ENCODE assay signal across 8 cellular contexts in the genomic region with DNA sequence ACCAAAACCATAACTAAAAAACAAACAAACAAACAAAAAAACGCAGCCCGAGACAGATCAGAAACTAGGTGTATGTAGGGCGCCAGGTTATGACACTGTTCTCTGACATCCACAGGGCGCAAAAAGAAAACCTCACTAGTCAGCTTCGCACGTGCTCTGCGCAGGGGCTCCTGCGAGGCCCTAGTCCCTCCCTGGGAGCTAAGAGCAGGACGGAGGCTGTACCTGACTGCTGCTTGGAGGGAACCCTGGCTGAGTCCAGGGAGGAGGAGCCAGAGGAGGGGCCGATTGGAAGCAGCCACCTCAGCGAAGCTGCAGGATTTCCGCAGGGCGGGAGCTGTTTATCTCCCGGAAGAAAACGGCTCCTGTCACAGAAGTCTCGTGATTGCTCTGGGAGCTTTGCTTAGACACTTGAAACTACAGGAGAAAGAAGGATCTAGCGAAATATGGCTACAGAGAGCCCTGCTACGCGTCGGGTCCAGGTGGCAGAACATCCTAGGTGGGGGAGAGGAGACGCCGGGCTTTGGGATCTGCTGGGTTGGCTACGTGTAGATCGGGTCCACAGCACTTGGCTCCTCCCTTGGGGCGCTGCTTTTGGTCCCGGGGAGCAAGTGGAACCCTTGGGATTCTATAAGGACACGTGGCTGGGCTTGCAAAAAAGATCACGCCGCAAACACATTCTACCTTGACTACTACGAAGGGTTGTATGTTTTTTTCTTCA. TPM values are rescaled to one million over a fixed set of nuclear protein-coding genes. Genes with fewer than 3 reads are reported as not detected.
DNase-seq lines count a peak whose midpoint lies in the region; ATAC-seq and TF ChIP-seq lines count a peak whose summit lies in the region.

TSS of gene GALK2 (plus strand) at position 368 of the 718 bp plus-strand sequence. CDS start at position 444, 76 bp downstream.

- TF ChIP-seq CTCF in AG09319 (IDR thresholded peaks at IDR 0.05; ENCODE audit: low read depth, low read length): no peak
- no peak for TF ChIP-seq CTCF in chondrocyte (IDR thresholded peaks at IDR 0.05)

- no peaks in the 10 kb centered on the region for H3K9me3 Mint-ChIP-seq in chondrocyte (ENCODE audit: low read depth)

- ATAC-seq in GM19025 (IDR thresholded peaks at IDR 0.05; ENCODE audit: low read depth, unreplicated experiment): peak; percentile 92
- peak; percentile 92 for ATAC-seq in HG03342 (IDR thresholded peaks at IDR 0.05; ENCODE audit: unreplicated experiment)

- H3K4me3 Mint-ChIP-seq in chondrocyte (ENCODE audit: unreplicated experiment): peak within 1 kb of the TSS; percentile 94

- DNase-seq in AG09319 (ENCODE audit: extremely low read depth, low read depth) (peak; percentile 20), NCI-H446 treated with DMSO at 0.1 percent for 48 hours (lab: John Stamatoyannopoulos, UW) (peak; percentile 63), chondrocyte (ENCODE audit: low spot score) (no peak), kidney glomerular epithelial cell (lab: John Stamatoyannopoulos, UW) (peak; percentile 81)
- DNase-seq in activated CD4-positive, alpha-beta T cell treated with anti-CD3 and anti-CD28 coated beads for 24 hours (ENCODE audit: low read depth in 2 of 2): peak; percentile 68 to 72
- DNase-seq in stimulated activated CD4-positive, alpha-beta T cell treated with anti-CD3 and anti-CD28 coated beads, Interleukin-1b, Interleukin-23, amount 100 ng/mL, for 1 hour (ENCODE audit: low read depth in 2 of 2): peak; percentile 36 to 56

- peak within 1 kb of the TSS; percentile 96 for H3K27ac Mint-ChIP-seq in chondrocyte (ENCODE audit: unreplicated experiment)

- peaks cover 24% of the 10 kb centered on the region for H3K4me1 Mint-ChIP-seq in chondrocyte (ENCODE audit: low read depth)

- no peaks in the 10 kb centered on the region for H3K27me3 Mint-ChIP-seq in chondrocyte (ENCODE audit: low read depth)

- peaks cover 2% of the 10 kb centered on the region for H3K36me3 Mint-ChIP-seq in chondrocyte (ENCODE audit: low read depth)

RNA-seq across cellular contexts. Expression of gene GALK2, which starts in this region (rescaled TPM):
- total RNA-seq in chondrocyte: 14.1 to 22.3 TPM (median 14.8 TPM) in 3 replicates
